In the genomic region with DNA sequence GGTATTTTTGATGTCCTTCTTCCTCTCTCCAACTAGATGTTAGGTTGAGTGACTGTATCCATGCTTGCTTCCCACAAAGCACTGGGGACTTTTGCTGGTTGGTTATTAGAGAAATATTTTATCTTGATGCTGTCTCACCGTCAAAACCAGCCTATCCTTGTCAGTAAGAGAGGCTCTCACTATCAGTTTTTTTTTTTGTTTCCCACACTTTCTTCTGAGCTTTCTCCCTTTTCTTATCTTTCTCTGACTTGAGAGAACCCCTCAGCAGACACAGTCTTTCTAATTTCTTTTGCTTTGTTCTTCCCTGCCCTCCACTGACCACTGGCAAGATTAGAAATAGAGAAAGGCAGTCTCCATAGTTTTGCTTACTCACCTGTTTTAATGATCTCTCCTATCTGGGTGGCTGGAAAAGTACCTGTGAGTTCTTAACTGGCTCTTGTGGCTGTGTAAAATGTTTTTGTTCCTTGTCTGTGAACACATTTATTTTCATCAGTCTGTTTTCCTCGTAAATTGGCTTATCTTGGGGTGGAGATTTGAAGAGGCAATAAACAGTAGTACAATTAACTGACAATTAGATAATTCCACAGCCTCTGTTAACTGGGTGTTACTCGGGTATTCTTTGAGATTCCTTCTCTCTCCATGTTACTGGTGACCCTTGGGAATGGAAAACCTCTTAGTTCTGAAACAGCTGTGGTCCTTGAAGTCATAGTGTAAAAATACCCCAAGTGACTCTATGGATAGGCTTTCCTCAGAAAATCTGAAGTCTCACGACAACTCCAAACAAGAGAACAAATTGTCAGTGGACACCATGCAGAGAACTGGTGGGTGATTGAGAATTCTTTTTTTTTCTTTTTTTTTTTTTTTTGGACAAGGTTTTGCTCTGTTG, we compare ENCODE assay signal across 22 cellular contexts. TPM values are rescaled to one million over a fixed set of nuclear protein-coding genes. Genes with fewer than 3 reads are reported as not detected.
"Had no signal": no experiment of that assay in that cellular context is flagged by ENCODE, and none has a peak within 500 bp of the region (broad histone marks: within the 10 kb centered on the region; RNA-seq: fewer than 3 reads in every experiment).

Gene NXPE1 (minus strand): TSS at position 457 of the 886 bp plus-strand sequence. CDS start 8,680 bp downstream, outside the sequence.

- H3K4me3 Mint-ChIP-seq: activated B cell treated with CpG ODN at 0.5 μM for 24 hours; activated CD4-positive, alpha-beta T cell treated with anti-CD3 and anti-CD28 coated beads, Interleukin-2, amount 10 ng/mL, durations not matched to agents 24 days and 14 days; activated naive CD8-positive, alpha-beta T cell; neural crest cell; stimulated activated naive B cell treated with anti-CD40 and anti-IgM and Interleukin-4, amounts not matched to agents 10 μg/mL and 1 μg/mL and 100 μg/mL, for 72 hours had no signal

- H3K4me1 Mint-ChIP-seq: activated B cell treated with CpG ODN at 0.5 μM for 24 hours; neural crest cell; stimulated activated naive B cell treated with anti-CD40 and anti-IgM and Interleukin-4, amounts not matched to agents 10 μg/mL and 1 μg/mL and 100 μg/mL, for 72 hours had no signal

- H3K4me1 ChIP-seq: body of pancreas, esophagus muscularis mucosa, tibial nerve had no signal

- DNase-seq: activated B cell treated with CpG ODN at 0.5 μM for 24 hours; activated CD4-positive, alpha-beta T cell treated with anti-CD3 and anti-CD28 coated beads, Interleukin-2, amount 10 ng/mL, durations not matched to agents 24 days and 14 days; activated CD8-positive, alpha-beta memory T cell treated with anti-CD3 and anti-CD28 coated beads, Interleukin-2, amount 50 U/mL, for 48 hours; activated gamma-delta T cell treated with Interleukin-2 at 50 U/mL for 16 hours; amygdala; body of pancreas; caudate nucleus; hippocampal formation; kidney glomerular epithelial cell; stimulated activated CD4-positive, alpha-beta T cell treated with anti-CD3 and anti-CD28 coated beads, Interleukin-2, amount 100 ng/mL, for 48 hours; stimulated activated naive B cell treated with anti-CD40 and anti-IgM and Interleukin-4, amounts not matched to agents 10 μg/mL and 1 μg/mL and 100 μg/mL, for 72 hours; T-helper 2 cell had no signal

- H3K4me3 ChIP-seq: body of pancreas, coronary artery, esophagus muscularis mucosa, tibial nerve had no signal

- H3K27ac ChIP-seq: body of pancreas, coronary artery, esophagus muscularis mucosa, tibial nerve had no signal

- H3K27ac Mint-ChIP-seq: activated B cell treated with CpG ODN at 0.5 μM for 24 hours; activated CD4-positive, alpha-beta T cell treated with anti-CD3 and anti-CD28 coated beads, Interleukin-2, amount 10 ng/mL, durations not matched to agents 24 days and 14 days; activated naive CD8-positive, alpha-beta T cell; stimulated activated naive B cell treated with anti-CD40 and anti-IgM and Interleukin-4, amounts not matched to agents 10 μg/mL and 1 μg/mL and 100 μg/mL, for 72 hours had no signal

- ATAC-seq: body of pancreas; stimulated activated naive B cell treated with anti-CD40 and anti-IgM and Interleukin-4, amounts not matched to agents 10 μg/mL and 1 μg/mL and 100 μg/mL, for 72 hours had no signal

- H3K36me3 ChIP-seq: esophagus muscularis mucosa, tibial nerve had no signal

- H3K36me3 Mint-ChIP-seq: stimulated activated naive B cell treated with anti-CD40 and anti-IgM and Interleukin-4, amounts not matched to agents 10 μg/mL and 1 μg/mL and 100 μg/mL, for 72 hours had no signal

- H3K27me3 ChIP-seq: body of pancreas, esophagus muscularis mucosa, tibial nerve had no signal

- H3K9me3 Mint-ChIP-seq: activated B cell treated with CpG ODN at 0.5 μM for 24 hours; activated CD4-positive, alpha-beta T cell treated with anti-CD3 and anti-CD28 coated beads, Interleukin-2, amount 10 ng/mL, durations not matched to agents 24 days and 14 days; neural crest cell had no signal

- H3K9me3 ChIP-seq: body of pancreas, esophagus muscularis mucosa, tibial nerve had no signal

- H3K27me3 Mint-ChIP-seq: stimulated activated naive B cell treated with anti-CD40 and anti-IgM and Interleukin-4, amounts not matched to agents 10 μg/mL and 1 μg/mL and 100 μg/mL, for 72 hours had no signal

RNA-seq across cellular contexts. Expression of gene NXPE1, which starts in this region (rescaled TPM):
- total RNA-seq: activated B cell treated with CpG ODN at 0.5 μM for 24 hours; activated CD4-positive, alpha-beta T cell treated with anti-CD3 and anti-CD28 coated beads, Interleukin-2, amount 10 ng/mL, durations not matched to agents 24 days and 14 days; body of pancreas; esophagus muscularis mucosa; glomerular endothelial cell; liver; mesenteric fat pad; neural crest cell; osteocyte; subcutaneous adipose tissue; tibial nerve had no signal
- polyA plus RNA-seq: liver had no signal
